16 cellular contexts compared by ENCODE assay signal in the genomic region with DNA sequence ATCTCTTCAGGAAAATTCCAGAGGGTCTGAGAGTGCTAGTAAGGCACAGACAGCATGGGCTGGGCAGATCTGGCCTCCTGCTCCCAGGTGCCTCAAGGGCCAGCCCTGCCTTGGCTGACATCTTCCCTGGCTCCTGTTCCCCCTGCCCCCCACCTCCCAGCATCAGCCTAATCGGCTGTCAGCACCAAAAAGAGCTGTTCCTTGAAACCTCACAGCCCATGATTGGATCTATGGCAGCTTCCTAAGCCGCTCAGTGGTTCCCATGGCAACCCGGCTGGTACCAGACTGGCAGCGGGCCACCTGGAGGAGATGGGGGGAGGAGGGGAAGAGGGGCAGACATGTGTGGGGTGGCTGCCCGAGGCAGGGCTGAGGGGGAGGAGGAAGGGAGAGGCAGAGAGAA.
A peak's percentile ranks its signal among the peaks of the same experiment; 100 is the strongest.
DNase-seq lines count a peak whose midpoint lies in the region; ATAC-seq and TF ChIP-seq lines count a peak whose summit lies in the region.
"Had no signal": no experiment of that assay in that cellular context is flagged by ENCODE, and none has a peak within 500 bp of the region (broad histone marks: within the 10 kb centered on the region; RNA-seq: fewer than 3 reads in every experiment).

No MANE protein-coding gene starts in this region.

- no peaks in the 10 kb centered on the region for H3K4me1 Mint-ChIP-seq in activated T-cell treated with anti-CD3 and anti-CD28 coated beads, Interleukin-2, amount 50 U/mL, for 24 hours (ENCODE audit: low read depth)
- H3K4me1 Mint-ChIP-seq in endodermal cell, result peaks cover 8% of the 10 kb centered on the region
- H3K4me1 Mint-ChIP-seq in stimulated activated memory B cell treated with anti-CD40 and anti-IgM and Interleukin-4, amounts not matched to agents 10 μg/mL and 1 μg/mL and 100 μg/mL, for 72 hours, result peaks cover 45% of the 10 kb centered on the region

- peaks cover 65% of the 10 kb centered on the region for H3K27me3 ChIP-seq in endodermal cell (ENCODE audit: control insufficient read depth, insufficient read depth, low read length, poor library complexity, severe bottlenecking)
- H3K27me3 ChIP-seq: pancreas had no signal

- H3K36me3 ChIP-seq in endodermal cell (ENCODE audit: control insufficient read depth, insufficient read depth, low read length), result no peaks in the 10 kb centered on the region
- H3K36me3 ChIP-seq: breast epithelium, pancreas had no signal

- no peak overlapping the region for H3K4me3 ChIP-seq in endodermal cell (ENCODE audit: low read length)
- H3K4me3 ChIP-seq: breast epithelium, mucosa of descending colon, pancreas had no signal

- H3K36me3 Mint-ChIP-seq in activated T-cell treated with anti-CD3 and anti-CD28 coated beads, Interleukin-2, amount 50 U/mL, for 24 hours (ENCODE audit: low read depth), result no peaks in the 10 kb centered on the region
- no peaks in the 10 kb centered on the region for H3K36me3 Mint-ChIP-seq in endodermal cell (ENCODE audit: low read depth)
- no peaks in the 10 kb centered on the region for H3K36me3 Mint-ChIP-seq in stimulated activated memory B cell treated with anti-CD40 and anti-IgM and Interleukin-4, amounts not matched to agents 10 μg/mL and 1 μg/mL and 100 μg/mL, for 72 hours
- H3K36me3 Mint-ChIP-seq: activated naive CD4-positive, alpha-beta T cell treated with anti-CD3 and anti-CD28 coated beads, Interleukin-2, amount 50 U/mL, for 72 hours; IgD-negative memory B cell had no signal

- H3K9me3 Mint-ChIP-seq in activated T-cell treated with anti-CD3 and anti-CD28 coated beads, Interleukin-2, amount 50 U/mL, for 24 hours, result no peaks in the 10 kb centered on the region
- no peaks in the 10 kb centered on the region for H3K9me3 Mint-ChIP-seq in endodermal cell
- H3K9me3 Mint-ChIP-seq in stimulated activated memory B cell treated with anti-CD40 and anti-IgM and Interleukin-4, amounts not matched to agents 10 μg/mL and 1 μg/mL and 100 μg/mL, for 72 hours, result peaks cover 4% of the 10 kb centered on the region
- H3K9me3 Mint-ChIP-seq: IgD-negative memory B cell had no signal

- no peak overlapping the region for H3K9ac ChIP-seq in endodermal cell (ENCODE audit: extremely low read depth, low read length, poor library complexity, severe bottlenecking)

- H3K27me3 Mint-ChIP-seq in activated T-cell treated with anti-CD3 and anti-CD28 coated beads, Interleukin-2, amount 50 U/mL, for 24 hours, result peaks cover 89% of the 10 kb centered on the region
- peaks cover 79% of the 10 kb centered on the region for H3K27me3 Mint-ChIP-seq in endodermal cell (ENCODE audit: insufficient read depth)
- peaks cover 61% of the 10 kb centered on the region for H3K27me3 Mint-ChIP-seq in stimulated activated memory B cell treated with anti-CD40 and anti-IgM and Interleukin-4, amounts not matched to agents 10 μg/mL and 1 μg/mL and 100 μg/mL, for 72 hours

- TF ChIP-seq CTCF in endodermal cell (conservative IDR thresholded peaks at IDR 0.05), result no peak

- no peak overlapping the region for H3K27ac ChIP-seq in endodermal cell (ENCODE audit: low read depth, low read length)
- H3K27ac ChIP-seq: breast epithelium, pancreas had no signal

- WGBS in endodermal cell (ENCODE audit: insufficient coverage in 1 of 2, insufficient read length in 1 of 2), 2 experiments, result 58 to 60% methylated on average over 5 of the region's 5 CpGs

- ATAC-seq in stimulated activated memory B cell treated with anti-CD40 and anti-IgM and Interleukin-4, amounts not matched to agents 10 μg/mL and 1 μg/mL and 100 μg/mL, for 72 hours, result no peak
- ATAC-seq in HG02884 (IDR thresholded peaks at IDR 0.05; ENCODE audit: unreplicated experiment) (no peak), HG03025 (IDR thresholded peaks at IDR 0.05; ENCODE audit: low FRiP score, unreplicated experiment) (no peak)
- ATAC-seq: mucosa of descending colon, pancreas had no signal

- H3K9me3 ChIP-seq in endodermal cell (ENCODE audit: control insufficient read depth, low read length), result no peaks in the 10 kb centered on the region
- H3K9me3 ChIP-seq: breast epithelium, mucosa of descending colon, pancreas had no signal

- peak; percentile 18 for DNase-seq in activated T-cell treated with anti-CD3 and anti-CD28 coated beads, Interleukin-2, amount 50 U/mL, for 24 hours
- no peak for DNase-seq in activated T-cell treated with anti-CD3 and anti-CD28 coated beads for 4 hours
- DNase-seq in NCI-H524 treated with DMSO at 0.1 percent for 48 hours (lab: John Stamatoyannopoulos, UW), result peak; percentile 61
- peak; percentile 49 for DNase-seq in endodermal cell
- DNase-seq in stimulated activated CD4-positive, alpha-beta T cell treated with anti-CD3 and anti-CD28 coated beads, Interleukin-12 subunit alpha, Interleukin-12 subunit beta, amount 100 ng/mL, for 4 hours, result no peak
- DNase-seq: activated CD4-positive, CD25-positive, alpha-beta regulatory T cell; effector memory CD4-positive, alpha-beta T cell; mucosa of descending colon; NCI-H1048; pancreas had no signal

- H3K4me1 ChIP-seq in endodermal cell (ENCODE audit: control insufficient read depth, insufficient read depth, low read length), result peaks cover 3% of the 10 kb centered on the region
- H3K4me1 ChIP-seq: breast epithelium, pancreas had no signal

- no peak overlapping the region for H3K4me3 Mint-ChIP-seq in activated T-cell treated with anti-CD3 and anti-CD28 coated beads, Interleukin-2, amount 50 U/mL, for 24 hours
- H3K4me3 Mint-ChIP-seq in endodermal cell, result no peak overlapping the region
- H3K4me3 Mint-ChIP-seq in stimulated activated memory B cell treated with anti-CD40 and anti-IgM and Interleukin-4, amounts not matched to agents 10 μg/mL and 1 μg/mL and 100 μg/mL, for 72 hours, result no peak overlapping the region

- H3K27ac Mint-ChIP-seq in activated T-cell treated with anti-CD3 and anti-CD28 coated beads, Interleukin-2, amount 50 U/mL, for 24 hours, result no peak overlapping the region
- no peak overlapping the region for H3K27ac Mint-ChIP-seq in endodermal cell
- H3K27ac Mint-ChIP-seq in stimulated activated memory B cell treated with anti-CD40 and anti-IgM and Interleukin-4, amounts not matched to agents 10 μg/mL and 1 μg/mL and 100 μg/mL, for 72 hours, result peak overlapping the region; percentile 10
- H3K27ac Mint-ChIP-seq: activated naive CD4-positive, alpha-beta T cell treated with anti-CD3 and anti-CD28 coated beads, Interleukin-2, amount 50 U/mL, for 72 hours; IgD-negative memory B cell had no signal

Comparison
In these comparisons a context has a peak if more than half of its experiments do, and no peak if none do; other contexts are left out.
1. DNase-seq: peak in activated T-cell treated with anti-CD3 and anti-CD28 coated beads, Interleukin-2, amount 50 U/mL, for 24 hours (single experiment), NCI-H524 treated with DMSO at 0.1 percent for 48 hours (single experiment) and endodermal cell (single experiment); none in activated T-cell treated with anti-CD3 and anti-CD28 coated beads for 4 hours (single experiment) and stimulated activated CD4-positive, alpha-beta T cell treated with anti-CD3 and anti-CD28 coated beads, Interleukin-12 subunit alpha, Interleukin-12 subunit beta, amount 100 ng/mL, for 4 hours (single experiment).